Comparison of ENCODE assay signal across 13 cellular contexts in the genomic region with DNA sequence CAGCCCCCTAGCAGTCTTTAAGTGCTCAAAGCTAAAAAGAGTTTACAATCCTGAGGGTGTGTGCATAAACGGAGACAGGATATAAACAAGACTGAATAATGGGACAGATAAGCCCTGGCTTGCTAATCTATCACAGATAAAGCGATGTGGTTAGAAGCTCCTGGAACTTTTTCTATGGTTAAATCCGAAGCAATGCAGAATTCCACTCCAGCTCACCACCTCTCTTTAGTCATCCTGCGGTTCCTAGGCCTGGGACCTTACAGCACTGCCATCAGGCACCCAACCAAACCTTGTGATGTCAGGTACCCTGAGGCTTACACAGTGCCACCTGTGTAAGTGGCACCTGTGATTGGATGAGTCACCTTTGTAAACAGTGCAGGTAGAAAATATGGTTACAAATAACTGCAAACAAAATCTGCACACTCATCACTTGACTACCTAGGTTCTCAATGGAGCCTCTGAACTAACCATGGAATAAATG. TPM values are rescaled to one million over a fixed set of nuclear protein-coding genes. Genes with fewer than 3 reads are reported as not detected.
DNase-seq lines count a peak whose midpoint lies in the region; TF ChIP-seq lines count a peak whose summit lies in the region.
"Had no signal": no experiment of that assay in that cellular context is flagged by ENCODE, and none has a peak within 500 bp of the region (broad histone marks: within the 10 kb centered on the region; RNA-seq: fewer than 3 reads in every experiment).

No MANE protein-coding gene starts in this region.

- BruUV-seq in mammary epithelial cell (replicated peaks; lab: Mats Ljungman, UMichigan), result no TSS peak

- H3K36me3 ChIP-seq in mammary epithelial cell (ENCODE audit: insufficient read depth, low read length), result no peaks in the 10 kb centered on the region
- H3K36me3 ChIP-seq: Peyer's patch had no signal

- H3K9me3 ChIP-seq in mammary epithelial cell (replicated peaks; ENCODE audit: insufficient read depth, low read length), result no peaks in the 10 kb centered on the region
- H3K9me3 ChIP-seq: Peyer's patch had no signal

- no peaks in the 10 kb centered on the region for H3K27me3 ChIP-seq in mammary epithelial cell (ENCODE audit: insufficient read depth, low read length)
- H3K27me3 ChIP-seq: Peyer's patch had no signal

- H3K27ac ChIP-seq in mammary epithelial cell (ENCODE audit: insufficient read depth, low read depth, low read length), result peak overlapping the region; percentile 79

- intact Hi-C loops in mammary epithelial cell (cut with micrococcal nuclease), result loop anchor here (1.0 kb wide), 1 partner anchor 46 kb away; no protein-coding TSS in a partner anchor

- no peak overlapping the region for H3K9ac ChIP-seq in mammary epithelial cell (ENCODE audit: insufficient read depth, low read length)

- in situ Hi-C loops in mammary epithelial cell (cut with MboI; ENCODE audit: low sequenced_read_pairs in 2 of 2), result no loop called here

- no peak for TF ChIP-seq CTCF in mammary epithelial cell (conservative IDR thresholded peaks at IDR 0.05 in 1 of 2, IDR thresholded peaks at IDR 0.05 in 1 of 2; ENCODE audit: extremely low read depth in 1 of 2, insufficient read depth in 1 of 2, low read depth in 1 of 2, low read length in 2 of 2)

- CTCF ChIA-PET in mammary epithelial cell (lab: Charles Lee; ENCODE audit: low non-redundant PET), result no interaction called here

- 28% methylated on average over 4 of the region's 4 CpGs for WGBS in mammary epithelial cell (ENCODE audit: low coverage, missing lambda C conversion rate)

- DNase-seq in DMS53 treated with DMSO at 0.1 percent for 48 hours (lab: John Stamatoyannopoulos, UW; ENCODE audit: unreplicated experiment), result peak; percentile 75
- DNase-seq in NCI-H69 (lab: John Stamatoyannopoulos, UW), result peak; percentile 15
- DNase-seq in mammary epithelial cell, result peak; percentile 94
- DNase-seq in non-pigmented ciliary epithelial cell (ENCODE audit: low read depth), result peak; percentile 76
- no peak for DNase-seq in stimulated activated naive CD4-positive, alpha-beta T cell treated with Interleukin-2 at 50 U/mL for 16 hours (lab: John Stamatoyannopoulos, UW)
- no peak for DNase-seq in NCI-H2171 (lab: John Stamatoyannopoulos, UW)
- no peak for DNase-seq in 8988T
- no peak for DNase-seq in NCI-H2171 treated with DMSO at 0.1 percent for 48 hours (lab: John Stamatoyannopoulos, UW)
- DNase-seq: activated naive CD4-positive, alpha-beta T cell; NCI-H1092 had no signal

- H3K4me3 ChIP-seq in mammary epithelial cell (replicated peaks in 1 of 3; ENCODE audit: insufficient read depth in 1 of 3, low read depth in 2 of 3, low read length in 3 of 3), result no peak overlapping the region
- H3K4me3 ChIP-seq: Peyer's patch had no signal

- dilution Hi-C loops in mammary epithelial cell (cut with HindIII; ENCODE audit: low sequenced_read_pairs), result no loop called here

- peak overlapping the region; percentile 19 for H3K4me2 ChIP-seq in mammary epithelial cell (ENCODE audit: insufficient read depth, low read depth, low read length)

- H2AFZ ChIP-seq in mammary epithelial cell (ENCODE audit: low read depth, low read length), result no peak overlapping the region

- H3K79me2 ChIP-seq in mammary epithelial cell (ENCODE audit: insufficient read depth, low read length), result no peaks in the 10 kb centered on the region

- H3K4me1 ChIP-seq in mammary epithelial cell (ENCODE audit: insufficient read depth, low read length), result peaks cover 24% of the 10 kb centered on the region
- H3K4me1 ChIP-seq: Peyer's patch had no signal

- H4K20me1 ChIP-seq in mammary epithelial cell (ENCODE audit: insufficient read depth, low read length), result no peaks in the 10 kb centered on the region

RNA-seq across cellular contexts. Expression of a gene that starts 31.5 kb away (rescaled TPM):
- total RNA-seq in mammary epithelial cell, result under 1 TPM; 0.14 to 0.17 TPM
- 0.05 TPM for polyA plus RNA-seq in mammary epithelial cell
- not detected for polyA minus RNA-seq in mammary epithelial cell
- total RNA-seq: temporal lobe had no signal
- polyA plus RNA-seq: neural cell had no signal

Comparison
In these comparisons a context has a peak if more than half of its experiments do, and no peak if none do; other contexts are left out.
1. DNase-seq: peak in DMS53 treated with DMSO at 0.1 percent for 48 hours (single experiment), NCI-H69 (single experiment), mammary epithelial cell (single experiment) and non-pigmented ciliary epithelial cell (single experiment); none in stimulated activated naive CD4-positive, alpha-beta T cell treated with Interleukin-2 at 50 U/mL for 16 hours (single experiment), NCI-H2171 (single experiment), 8988T (single experiment) and NCI-H2171 treated with DMSO at 0.1 percent for 48 hours (single experiment).